Comparison of ENCODE assay signal across 26 cellular contexts in the genomic region with DNA sequence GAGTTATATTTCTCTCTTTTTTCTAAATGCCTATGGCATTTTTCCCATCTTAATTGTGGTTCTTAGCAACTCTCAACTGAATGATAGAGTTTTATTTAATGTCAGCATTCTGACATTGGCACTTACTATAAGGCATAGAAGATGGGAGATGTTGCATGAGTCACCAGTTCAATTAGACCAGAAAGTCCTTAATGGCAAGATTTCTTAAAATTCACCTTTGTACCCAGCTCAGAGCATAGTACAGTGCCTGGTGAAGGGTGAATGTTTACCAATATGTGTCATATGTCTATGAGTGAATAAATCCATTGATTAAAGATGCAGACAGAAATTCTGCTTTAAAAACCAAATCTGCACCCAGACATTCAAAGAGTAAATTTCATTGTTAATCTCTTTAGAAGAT.
"Had no signal": no experiment of that assay in that cellular context is flagged by ENCODE, and none has a peak within 500 bp of the region (broad histone marks: within the 10 kb centered on the region; RNA-seq: fewer than 3 reads in every experiment).

No MANE protein-coding gene starts in this region.

- H3K27ac ChIP-seq: neutrophil, pancreas, prostate gland, right lobe of liver, sigmoid colon, spleen, stomach, suprapubic skin, testis, tibial artery, transverse colon, upper lobe of right lung, uterus had no signal

- FAIRE-seq: pancreas had no signal

- ATAC-seq: naive thymus-derived CD8-positive, alpha-beta T cell; natural killer cell treated with Interleukin-12 subunit alpha and Interleukin-12 subunit beta and Interleukin-15 and Interleukin-18, amount 100 ng/mL, for 72 hours; pancreas; right cardiac atrium; right lobe of liver; stimulated activated memory B cell treated with anti-CD40 and anti-IgM and Interleukin-4, amounts not matched to agents 10 μg/mL and 1 μg/mL and 100 μg/mL, for 72 hours; upper lobe of right lung had no signal

- DNase-seq: naive B cell; naive thymus-derived CD8-positive, alpha-beta T cell; nephron progenitor cell; nucleus accumbens; pancreas; right cardiac atrium; right lobe of liver; sigmoid colon; spleen; stimulated activated CD4-positive, alpha-beta T cell treated with anti-CD3 and anti-CD28 coated beads, Interleukin-12 subunit alpha, Interleukin-12 subunit beta, amount 100 ng/mL, for 4 hours; stimulated activated CD4-positive, alpha-beta T cell treated with anti-CD3 and anti-CD28 coated beads, Interleukin-1b, Interleukin-23, amount 100 ng/mL, for 48 hours; stimulated activated CD4-positive, alpha-beta T cell treated with anti-CD3 and anti-CD28 coated beads, Interleukin-4, amount 100 ng/mL, for 1 hour; stimulated activated CD4-positive, alpha-beta T cell treated with anti-CD3 and anti-CD28 coated beads, Interleukin-4, amount 100 ng/mL, for 4 hours; stimulated activated CD8-positive, alpha-beta memory T cell treated with anti-CD3 and anti-CD28 coated beads, Interleukin-4, amount 100 ng/mL, for 48 hours; stimulated activated naive CD4-positive, alpha-beta T cell treated with Interleukin-2 at 50 U/mL for 16 hours; stomach; testis; tibial artery; transverse colon; upper lobe of right lung; uterus had no signal
